8 cellular contexts compared by ENCODE assay signal in the genomic region with DNA sequence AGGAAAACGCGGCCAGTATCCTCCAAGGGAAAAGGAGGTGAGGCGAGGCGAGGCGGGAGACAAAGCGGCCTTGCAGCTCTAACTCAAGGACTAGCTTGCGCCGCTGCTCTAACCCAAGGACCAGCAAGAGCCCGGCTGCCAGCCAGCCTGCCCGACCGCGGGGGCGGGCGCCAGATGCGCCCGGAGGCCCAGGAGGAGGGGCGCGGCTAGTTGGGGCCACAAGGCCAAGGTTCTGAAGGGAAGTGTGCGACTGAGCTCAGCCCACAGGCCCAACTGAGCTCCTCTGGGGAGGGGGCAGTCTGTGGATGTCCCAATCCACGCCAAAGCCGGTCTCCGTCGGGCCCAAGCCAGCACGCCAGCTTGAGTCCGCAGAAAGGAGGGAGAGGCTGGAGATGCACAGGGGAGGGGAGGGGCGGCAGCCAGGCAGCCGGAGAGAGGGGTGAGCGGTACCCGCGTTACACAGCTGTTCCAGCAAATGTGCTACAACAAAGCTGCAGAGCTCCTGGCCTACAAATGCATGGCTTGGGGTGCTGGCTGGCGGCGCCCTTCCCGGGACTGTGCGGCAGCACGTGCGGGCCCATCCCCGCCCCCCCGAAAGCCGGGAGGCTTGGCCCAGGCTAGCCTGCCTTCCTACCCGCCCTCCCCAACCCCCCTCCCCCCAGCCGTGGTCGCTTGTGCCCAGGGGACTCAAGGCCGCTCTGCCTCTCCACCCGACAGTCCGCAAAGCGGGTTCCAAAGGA. TPM values are rescaled to one million over a fixed set of nuclear protein-coding genes. Genes with fewer than 3 reads are reported as not detected.
A peak's percentile ranks its signal among the peaks of the same experiment; 100 is the strongest.
DNase-seq lines count a peak whose midpoint lies in the region; ATAC-seq and TF ChIP-seq lines count a peak whose summit lies in the region.
"Had no signal": no experiment of that assay in that cellular context is flagged by ENCODE, and none has a peak within 500 bp of the region (broad histone marks: within the 10 kb centered on the region; RNA-seq: fewer than 3 reads in every experiment).

No MANE protein-coding gene starts in this region.

- no peak overlapping the region for H3K9ac ChIP-seq in neural progenitor cell

- H3K36me3 Mint-ChIP-seq in GM23338 (ENCODE audit: low read depth) (no peaks in the 10 kb centered on the region; the same call in 2 of the 3 replicates), neural progenitor cell (no peaks in the 10 kb centered on the region)
- H3K36me3 Mint-ChIP-seq in activated T-cell treated with anti-CD3 and anti-CD28 coated beads, Interleukin-2, amount 50 U/mL, for 72 hours (ENCODE audit: insufficient read depth in 2 of 2): no peaks in the 10 kb centered on the region

- H3K27ac ChIP-seq in GM23338 (ENCODE audit: low read depth) (no peak overlapping the region), neural progenitor cell (no peak overlapping the region), aorta (ENCODE audit: low read depth in 1 of 2, low read length in 2 of 2) (peak overlapping the region in 1 of 2 donors; percentile 55)

- no peaks in the 10 kb centered on the region for H3K9me2 ChIP-seq in GM23338 (ENCODE audit: insufficient read depth)

- TF ChIP-seq CTCF in GM23338 (conservative IDR thresholded peaks at IDR 0.05; ENCODE audit: low read depth in 2 of 2) (no peak), neural progenitor cell (IDR thresholded peaks at IDR 0.05) (no peak)

- no peaks in the 10 kb centered on the region for H3K9me3 ChIP-seq in neural progenitor cell (ENCODE audit: low read depth)
- H3K9me3 ChIP-seq in aorta (ENCODE audit: control insufficient read depth, low read length): no peaks in the 10 kb centered on the region

- peaks cover 2% of the 10 kb centered on the region for H3K27me3 Mint-ChIP-seq in GM23338 (ENCODE audit: insufficient read depth, low read depth, poor library complexity)
- H3K27me3 Mint-ChIP-seq in activated T-cell treated with anti-CD3 and anti-CD28 coated beads, Interleukin-2, amount 50 U/mL, for 72 hours (ENCODE audit: low read depth): peaks cover 2% of the 10 kb centered on the region
- no peaks in the 10 kb centered on the region for H3K27me3 Mint-ChIP-seq in neural progenitor cell (ENCODE audit: insufficient read depth, low read depth)

- H2AFZ ChIP-seq in GM23338: no peak overlapping the region
- H2AFZ ChIP-seq in neural progenitor cell (replicated peaks): peak overlapping the region; percentile 44

- H3K36me3 ChIP-seq in GM23338 (ENCODE audit: insufficient read depth) (no peaks in the 10 kb centered on the region), neural progenitor cell (no peaks in the 10 kb centered on the region), aorta (ENCODE audit: control insufficient read depth in 1 of 2, insufficient read depth in 2 of 2, low read length in 1 of 2) (no peaks in the 10 kb centered on the region)

- H3K27me3 ChIP-seq in GM23338 (ENCODE audit: insufficient read depth) (peaks cover 17% of the 10 kb centered on the region), neural progenitor cell (peaks cover 7% of the 10 kb centered on the region), aorta (ENCODE audit: control insufficient read depth in 1 of 2, insufficient read depth in 2 of 2, low read length in 1 of 2) (no peaks in the 10 kb centered on the region)

- H3K79me2 ChIP-seq in GM23338 (replicated peaks; ENCODE audit: insufficient read depth) (no peaks in the 10 kb centered on the region), neural progenitor cell (ENCODE audit: low read depth) (no peaks in the 10 kb centered on the region)

- peak; percentile 38 for ATAC-seq in GM23338
- ATAC-seq in activated T-cell treated with anti-CD3 and anti-CD28 coated beads, Interleukin-2, amount 50 U/mL, for 72 hours (replicated peaks in 1 of 2): peak; percentile 3 to 4
- peak; percentile 38 for ATAC-seq in aorta (ENCODE audit: low FRiP score)

- peaks cover 3% of the 10 kb centered on the region for H4K20me1 ChIP-seq in GM23338 (replicated peaks; ENCODE audit: insufficient read depth)
- peaks cover 4% of the 10 kb centered on the region for H4K20me1 ChIP-seq in neural progenitor cell (ENCODE audit: low read depth)

- H3F3A ChIP-seq in GM23338 (replicated peaks; ENCODE audit: low read depth): no peaks in the 10 kb centered on the region
- H3F3A ChIP-seq in neural progenitor cell (ENCODE audit: low read depth): peaks cover 9% of the 10 kb centered on the region

- no peaks in the 10 kb centered on the region for H3K9me3 Mint-ChIP-seq in GM23338
- H3K9me3 Mint-ChIP-seq in activated T-cell treated with anti-CD3 and anti-CD28 coated beads, Interleukin-2, amount 50 U/mL, for 72 hours: no peaks in the 10 kb centered on the region
- H3K9me3 Mint-ChIP-seq in neural progenitor cell: peaks cover 10% of the 10 kb centered on the region

- peak; percentile 25 for DNase-seq in GM23338 (ENCODE audit: low spot score)
- DNase-seq in NCI-H1105 (lab: John Stamatoyannopoulos, UW): peak; percentile 4
- DNase-seq in activated T-cell treated with anti-CD3 and anti-CD28 coated beads, Interleukin-2, amount 50 U/mL, for 72 hours: peak; percentile 14 to 16
- peak; percentile 31 for DNase-seq in foreskin melanocyte
- DNase-seq in neural progenitor cell (ENCODE audit: low spot score): peak; percentile 44
- DNase-seq in aorta: peak; percentile 52 to 76

- peak overlapping the region; percentile 78 for H3K4me2 ChIP-seq in GM23338
- peak overlapping the region; percentile 79 for H3K4me2 ChIP-seq in neural progenitor cell

- H3K4me3 Mint-ChIP-seq in GM23338: peak overlapping the region; percentile 80
- peak overlapping the region; percentile 78 to 86 for H3K4me3 Mint-ChIP-seq in activated T-cell treated with anti-CD3 and anti-CD28 coated beads, Interleukin-2, amount 50 U/mL, for 72 hours
- H3K4me3 Mint-ChIP-seq in neural progenitor cell: peak overlapping the region; percentile 89

- peaks cover 17% of the 10 kb centered on the region for H3K4me1 Mint-ChIP-seq in GM23338
- peaks cover 15% of the 10 kb centered on the region for H3K4me1 Mint-ChIP-seq in activated T-cell treated with anti-CD3 and anti-CD28 coated beads, Interleukin-2, amount 50 U/mL, for 72 hours (ENCODE audit: low read depth)
- peaks cover 22% of the 10 kb centered on the region for H3K4me1 Mint-ChIP-seq in neural progenitor cell

- intact Hi-C loops in aorta (cut with DNase I): loop anchor here in 1 of 2 donors (10.0 kb wide), 2 partner anchors 190 to 450 kb away; a partner anchor contains a TSS

- H3K4me3 ChIP-seq in GM08714 (ENCODE audit: low read length) (peak overlapping the region; percentile 60; the same call in 1 of the 2 replicates), GM23338 (peak overlapping the region; percentile 64), neural progenitor cell (peak overlapping the region; percentile 58), aorta (ENCODE audit: low read length in 2 of 2) (peak overlapping the region; percentile 33 to 74)

- WGBS in aorta, 2 donors: 0 to 28% methylated on average over 43 to 46 of the region's 46 CpGs

- H3K4me1 ChIP-seq in GM23338 (ENCODE audit: insufficient read depth) (no peaks in the 10 kb centered on the region; the same call in 1 of the 2 replicates), neural progenitor cell (no peaks in the 10 kb centered on the region), aorta (ENCODE audit: control insufficient read depth in 1 of 2, insufficient read depth in 2 of 2, low read length in 2 of 2) (no peaks in the 10 kb centered on the region)

- H3K27ac Mint-ChIP-seq in GM23338 (no peak overlapping the region), neural progenitor cell (no peak overlapping the region)
- H3K27ac Mint-ChIP-seq in activated T-cell treated with anti-CD3 and anti-CD28 coated beads, Interleukin-2, amount 50 U/mL, for 72 hours: no peak overlapping the region

TF ChIP-seq in GM23338, 12 proteins besides CTCF, POLR2A, EP300 and RAD21:
- TF ChIP-seq, protein P1, sequence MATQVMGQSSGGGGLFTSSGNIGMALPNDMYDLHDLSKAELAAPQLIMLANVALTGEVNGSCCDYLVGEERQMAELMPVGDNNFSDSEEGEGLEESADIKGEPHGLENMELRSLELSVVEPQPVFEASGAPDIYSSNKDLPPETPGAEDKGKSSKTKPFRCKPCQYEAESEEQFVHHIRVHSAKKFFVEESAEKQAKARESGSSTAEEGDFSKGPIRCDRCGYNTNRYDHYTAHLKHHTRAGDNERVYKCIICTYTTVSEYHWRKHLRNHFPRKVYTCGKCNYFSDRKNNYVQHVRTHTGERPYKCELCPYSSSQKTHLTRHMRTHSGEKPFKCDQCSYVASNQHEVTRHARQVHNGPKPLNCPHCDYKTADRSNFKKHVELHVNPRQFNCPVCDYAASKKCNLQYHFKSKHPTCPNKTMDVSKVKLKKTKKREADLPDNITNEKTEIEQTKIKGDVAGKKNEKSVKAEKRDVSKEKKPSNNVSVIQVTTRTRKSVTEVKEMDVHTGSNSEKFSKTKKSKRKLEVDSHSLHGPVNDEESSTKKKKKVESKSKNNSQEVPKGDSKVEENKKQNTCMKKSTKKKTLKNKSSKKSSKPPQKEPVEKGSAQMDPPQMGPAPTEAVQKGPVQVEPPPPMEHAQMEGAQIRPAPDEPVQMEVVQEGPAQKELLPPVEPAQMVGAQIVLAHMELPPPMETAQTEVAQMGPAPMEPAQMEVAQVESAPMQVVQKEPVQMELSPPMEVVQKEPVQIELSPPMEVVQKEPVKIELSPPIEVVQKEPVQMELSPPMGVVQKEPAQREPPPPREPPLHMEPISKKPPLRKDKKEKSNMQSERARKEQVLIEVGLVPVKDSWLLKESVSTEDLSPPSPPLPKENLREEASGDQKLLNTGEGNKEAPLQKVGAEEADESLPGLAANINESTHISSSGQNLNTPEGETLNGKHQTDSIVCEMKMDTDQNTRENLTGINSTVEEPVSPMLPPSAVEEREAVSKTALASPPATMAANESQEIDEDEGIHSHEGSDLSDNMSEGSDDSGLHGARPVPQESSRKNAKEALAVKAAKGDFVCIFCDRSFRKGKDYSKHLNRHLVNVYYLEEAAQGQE (IDR thresholded peaks at IDR 0.05; ENCODE audit: unreplicated experiment): no peak
- no peak for TF ChIP-seq EZH2 (IDR thresholded peaks at IDR 0.05; ENCODE audit: low read depth, unreplicated experiment)
- TF ChIP-seq JUNB (IDR thresholded peaks at IDR 0.05; ENCODE audit: unreplicated experiment): no peak
- TF ChIP-seq CREB1 (CRISPR knock-in tag; IDR thresholded peaks at IDR 0.05; ENCODE audit: low read depth): no peak
- no peak for TF ChIP-seq EZH2phosphoT487 (IDR thresholded peaks at IDR 0.05; ENCODE audit: unreplicated experiment)

RNA-seq across cellular contexts. Expression of a gene that starts 0.6 kb away (rescaled TPM):
- 10.6 and 10.9 TPM in 2 replicates for total RNA-seq in GM23338 (2014; rRNA removed; shearing (Covaris generic))
- polyA plus RNA-seq in GM23338 (2016; fragmentation: Nextera tagmentation; extraction: Ambion mirVana) (0.48 and 0.57 TPM in 2 replicates), aorta (1 to 10 TPM; 1.0 TPM)
- total RNA-seq in activated T-cell treated with anti-CD3 and anti-CD28 coated beads, Interleukin-2, amount 50 U/mL, for 72 hours: 1 to 10 TPM; 3.2 to 3.6 TPM
- total RNA-seq in neural progenitor cell (ENCODE audit: low replicate concordance) (6.7 and 7.8 TPM in 2 replicates), aorta (1 to 10 TPM; 7.3 to 10.0 TPM)

RNA-seq across cellular contexts. Expression of a gene that starts 25.5 kb away (rescaled TPM):
- total RNA-seq in GM23338 (2014; rRNA removed; shearing (Covaris generic)): 0.39 and 1.2 TPM in 2 replicates
- polyA plus RNA-seq in GM23338 (2016; fragmentation: Nextera tagmentation; extraction: Ambion mirVana) (0.63 and 1.1 TPM in 2 replicates), aorta (under 1 TPM in 1 of 2 donors, not detected in 1; 0.43 TPM)
- total RNA-seq in activated T-cell treated with anti-CD3 and anti-CD28 coated beads, Interleukin-2, amount 50 U/mL, for 72 hours: under 1 TPM in 1 of 2 donors, not detected in 1; 0.31 TPM
- total RNA-seq in neural progenitor cell (ENCODE audit: low replicate concordance) (0.19 TPM in 1 of 2 replicates, not detected in the other), aorta (under 1 TPM; 0.39 to 0.45 TPM)
- total RNA-seq: glomerular endothelial cell had no signal

Comparison
In these comparisons a context has a peak if more than half of its experiments do, and no peak if none do; other contexts are left out.
1. DNase-seq: peak in every context shown above with its lines; median percentile 64 in aorta; 44 in neural progenitor cell; 31 in foreskin melanocyte; 25 in GM23338; 15 in activated T-cell treated with anti-CD3 and anti-CD28 coated beads, Interleukin-2, amount 50 U/mL, for 72 hours; 4 in NCI-H1105.